ENCODE assay signal across 15 cellular contexts in the genomic region with DNA sequence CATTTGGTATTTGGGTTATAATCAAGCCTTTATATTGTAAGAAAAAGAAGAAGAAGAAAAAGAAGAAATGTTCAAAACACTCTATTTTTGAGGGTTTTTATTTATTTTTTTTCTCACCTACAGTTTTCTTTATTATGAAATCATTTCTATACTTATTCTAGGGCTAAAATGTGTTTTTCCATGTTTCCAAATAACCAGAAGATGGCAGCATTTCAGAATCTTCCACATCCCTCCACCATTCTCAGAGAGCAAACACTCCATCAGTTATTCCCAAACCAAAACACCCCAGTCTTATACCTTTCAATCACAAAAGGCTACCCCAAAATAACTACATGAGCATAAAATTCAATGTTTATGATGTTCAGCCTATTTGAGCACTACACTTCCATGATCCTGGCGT. TPM values are rescaled to one million over a fixed set of nuclear protein-coding genes. Genes with fewer than 3 reads are reported as not detected.
DNase-seq lines count a peak whose midpoint lies in the region; ATAC-seq lines count a peak whose summit lies in the region.
"Had no signal": no experiment of that assay in that cellular context is flagged by ENCODE, and none has a peak within 500 bp of the region (broad histone marks: within the 10 kb centered on the region; RNA-seq: fewer than 3 reads in every experiment).

No MANE protein-coding gene starts in this region.

- peaks cover 19% of the 10 kb centered on the region for H3K27me3 Mint-ChIP-seq in stimulated activated memory B cell treated with anti-CD40 and anti-IgM and Interleukin-4, amounts not matched to agents 10 μg/mL and 1 μg/mL and 100 μg/mL, for 72 hours
- H3K27me3 Mint-ChIP-seq: activated T-helper 17 cell treated with anti-CD3 and anti-CD28 coated beads, Interleukin-2, amount 50 U/mL, for 72 hours had no signal

- H3K4me3 ChIP-seq in adipocyte (ENCODE audit: low read length): no peak overlapping the region
- H3K4me3 ChIP-seq in mesenchymal stem cell (ENCODE audit: insufficient read depth in 1 of 2, low read depth in 1 of 2, low read length in 2 of 2): no peak overlapping the region

- H3K27ac ChIP-seq in mesenchymal stem cell (ENCODE audit: low read length, poor library complexity, severe bottlenecking): no peak overlapping the region
- H3K27ac ChIP-seq: HL-60, parathyroid adenoma had no signal

- no peaks in the 10 kb centered on the region for H3K79me1 ChIP-seq in mesenchymal stem cell (replicated peaks; ENCODE audit: low read length, poor library complexity, severe bottlenecking)

- no peak overlapping the region for H2AFZ ChIP-seq in mesenchymal stem cell (ENCODE audit: low read depth, low read length)
- H2AFZ ChIP-seq: parathyroid adenoma had no signal

- no peak overlapping the region for H3K14ac ChIP-seq in mesenchymal stem cell (ENCODE audit: low read length in 2 of 2)

- H3K27me3 ChIP-seq in adipocyte (replicated peaks; ENCODE audit: control insufficient read depth, insufficient read depth, low read length) (peaks cover 8% of the 10 kb centered on the region), mesenchymal stem cell (ENCODE audit: control insufficient read depth in 1 of 2, insufficient read depth in 1 of 2, low read length in 2 of 2) (peaks cover 0 to 7% of the 10 kb centered on the region in 2 experiments)

- H3K18ac ChIP-seq in mesenchymal stem cell (ENCODE audit: low read depth in 1 of 2, low read length in 2 of 2): no peak overlapping the region

- H3K9ac ChIP-seq in adipocyte (ENCODE audit: low read length): no peak overlapping the region
- H3K9ac ChIP-seq in mesenchymal stem cell (ENCODE audit: low read length): no peak overlapping the region
- H3K9ac ChIP-seq: parathyroid adenoma had no signal

- no peak overlapping the region for H2BK12ac ChIP-seq in mesenchymal stem cell (ENCODE audit: low read length in 2 of 2)

- H3K23ac ChIP-seq in mesenchymal stem cell (ENCODE audit: low read length in 2 of 2): no peak overlapping the region

- H2BK15ac ChIP-seq in mesenchymal stem cell (ENCODE audit: low read depth, poor library complexity, severe bottlenecking): no peak overlapping the region

- H4K8ac ChIP-seq in mesenchymal stem cell (ENCODE audit: low read length): no peak overlapping the region

- no peak overlapping the region for H2BK5ac ChIP-seq in mesenchymal stem cell (ENCODE audit: low read depth, low read length, poor library complexity, severe bottlenecking)

- H3K4me1 Mint-ChIP-seq in stimulated activated memory B cell treated with anti-CD40 and anti-IgM and Interleukin-4, amounts not matched to agents 10 μg/mL and 1 μg/mL and 100 μg/mL, for 72 hours: no peaks in the 10 kb centered on the region
- H3K4me1 Mint-ChIP-seq: activated T-helper 17 cell treated with anti-CD3 and anti-CD28 coated beads, Interleukin-2, amount 50 U/mL, for 72 hours had no signal

- H3K4me2 ChIP-seq in mesenchymal stem cell (ENCODE audit: low read length, poor library complexity, severe bottlenecking): no peak overlapping the region

- 80% methylated on average over 1 of the region's 1 CpG for WGBS in mesenchymal stem cell

- H3K36me3 Mint-ChIP-seq in stimulated activated memory B cell treated with anti-CD40 and anti-IgM and Interleukin-4, amounts not matched to agents 10 μg/mL and 1 μg/mL and 100 μg/mL, for 72 hours: no peaks in the 10 kb centered on the region

- no peak overlapping the region for H4K91ac ChIP-seq in mesenchymal stem cell (ENCODE audit: low read length)

- H2AK5ac ChIP-seq in mesenchymal stem cell (ENCODE audit: low read length, severe bottlenecking): no peak overlapping the region

- no peak overlapping the region for H3K4ac ChIP-seq in mesenchymal stem cell (ENCODE audit: low read depth in 1 of 2, low read length in 2 of 2)

- H3K4me3 Mint-ChIP-seq in stimulated activated memory B cell treated with anti-CD40 and anti-IgM and Interleukin-4, amounts not matched to agents 10 μg/mL and 1 μg/mL and 100 μg/mL, for 72 hours: no peak overlapping the region
- H3K4me3 Mint-ChIP-seq: activated T-helper 17 cell treated with anti-CD3 and anti-CD28 coated beads, Interleukin-2, amount 50 U/mL, for 72 hours had no signal

- H3K9me3 ChIP-seq in adipocyte (ENCODE audit: control insufficient read depth, low read length) (no peaks in the 10 kb centered on the region), mesenchymal stem cell (ENCODE audit: control insufficient read depth, low read length) (no peaks in the 10 kb centered on the region)

- H3K27ac Mint-ChIP-seq in stimulated activated memory B cell treated with anti-CD40 and anti-IgM and Interleukin-4, amounts not matched to agents 10 μg/mL and 1 μg/mL and 100 μg/mL, for 72 hours: no peak overlapping the region
- H3K27ac Mint-ChIP-seq: activated T-helper 17 cell treated with anti-CD3 and anti-CD28 coated beads, Interleukin-2, amount 50 U/mL, for 72 hours had no signal

- H2BK120ac ChIP-seq in mesenchymal stem cell (ENCODE audit: low read depth, low read length): no peak overlapping the region

- H3K9me3 Mint-ChIP-seq in stimulated activated memory B cell treated with anti-CD40 and anti-IgM and Interleukin-4, amounts not matched to agents 10 μg/mL and 1 μg/mL and 100 μg/mL, for 72 hours: no peaks in the 10 kb centered on the region
- H3K9me3 Mint-ChIP-seq: activated T-helper 17 cell treated with anti-CD3 and anti-CD28 coated beads, Interleukin-2, amount 50 U/mL, for 72 hours had no signal

- no peaks in the 10 kb centered on the region for H3K4me1 ChIP-seq in adipocyte (ENCODE audit: control insufficient read depth, insufficient read depth, low read length)
- no peaks in the 10 kb centered on the region for H3K4me1 ChIP-seq in mesenchymal stem cell (ENCODE audit: control insufficient read depth, insufficient read depth, low read depth, low read length)
- H3K4me1 ChIP-seq: parathyroid adenoma had no signal

- DNase-seq in CD1c-positive myeloid dendritic cell (ENCODE audit: extremely low spot score) (peak; percentile 26), HT-29 (ENCODE audit: low spot score) (peak; percentile 14), adipocyte (ENCODE audit: low read depth) (peak; percentile 37), mesenchymal stem cell (peak; percentile 2)
- DNase-seq in activated effector memory CD4-positive, alpha-beta T cell treated with Interleukin-2 at 50 U/mL for 16 hours: no peak
- DNase-seq in stimulated activated CD4-positive, alpha-beta T cell treated with anti-CD3 and anti-CD28 coated beads, Interleukin-4, amount 100 ng/mL, for 4 hours: no peak
- no peak for DNase-seq in activated naive CD4-positive, alpha-beta T cell treated with Interleukin-2 at 50 U/mL for 16 hours
- DNase-seq: effector memory CD4-positive, alpha-beta T cell; GF-D8; NCI-H524 treated with DMSO at 0.1 percent for 48 hours had no signal

- H3K36me3 ChIP-seq in adipocyte (ENCODE audit: control insufficient read depth, insufficient read depth, low read length, severe bottlenecking) (no peaks in the 10 kb centered on the region), mesenchymal stem cell (ENCODE audit: control insufficient read depth in 1 of 2, insufficient read depth in 2 of 2, low read depth in 1 of 2, low read length in 2 of 2) (no peaks in the 10 kb centered on the region)

- ATAC-seq in stimulated activated memory B cell treated with anti-CD40 and anti-IgM and Interleukin-4, amounts not matched to agents 10 μg/mL and 1 μg/mL and 100 μg/mL, for 72 hours: no peak
- ATAC-seq: activated T-helper 17 cell treated with anti-CD3 and anti-CD28 coated beads, Interleukin-2, amount 50 U/mL, for 72 hours had no signal

RNA-seq across cellular contexts. Expression of a gene that starts 38.7 kb away (rescaled TPM):
- not detected in 2 replicates for total RNA-seq in HT-29 (2014; rRNA removed; shearing (Covaris generic))
- polyA plus RNA-seq in mesenchymal stem cell (2013, experiment 1 of 2): not detected
- polyA plus RNA-seq in mesenchymal stem cell (2013, experiment 2 of 2): not detected
- total RNA-seq: activated T-helper 17 cell treated with anti-CD3 and anti-CD28 coated beads, Interleukin-2, amount 50 U/mL, for 72 hours; T-helper 2 cell treated with Interferon-gamma antibody and Interleukin-4, amounts not matched to agents 100 ng/mL and 5 ng/mL, for 36 hours had no signal

Comparison
In these comparisons a context has a peak if more than half of its experiments do, and no peak if none do; other contexts are left out.
1. DNase-seq: peak in CD1c-positive myeloid dendritic cell (single experiment), HT-29 (single experiment), adipocyte (single experiment) and mesenchymal stem cell (single experiment); none in activated effector memory CD4-positive, alpha-beta T cell treated with Interleukin-2 at 50 U/mL for 16 hours (single experiment), stimulated activated CD4-positive, alpha-beta T cell treated with anti-CD3 and anti-CD28 coated beads, Interleukin-4, amount 100 ng/mL, for 4 hours (0 of 2) and activated naive CD4-positive, alpha-beta T cell treated with Interleukin-2 at 50 U/mL for 16 hours (single experiment).